Comparison of ENCODE assay signal across 8 cellular contexts in genomic region chr1:34786521-34787325, GRCh38. TPM values are rescaled to one million over a fixed set of nuclear protein-coding genes. Genes with fewer than 3 reads are reported as not detected.
DNase-seq lines count a peak whose midpoint lies in the region; ATAC-seq and TF ChIP-seq lines count a peak whose summit lies in the region.

No MANE protein-coding gene starts in this region.

- TF ChIP-seq CTCF in fibroblast of villous mesenchyme (IDR thresholded peaks at IDR 0.05; ENCODE audit: insufficient read depth, low read depth, low read length): peak; percentile 79

- H3K4me3 ChIP-seq in MG63: no peak overlapping the region
- H3K4me3 ChIP-seq in fibroblast of villous mesenchyme (ENCODE audit: low read depth, low read length): no peak overlapping the region

- DNase-seq in GM03348 (ENCODE audit: low spot score): peak; percentile 91
- peak; percentile 42 for DNase-seq in MG63
- DNase-seq in RPMI7951 (ENCODE audit: low read depth): peak; percentile 62
- peak; percentile 66 for DNase-seq in fibroblast of villous mesenchyme (ENCODE audit: low read depth)
- DNase-seq in nucleus accumbens (lab: John Stamatoyannopoulos, UW): peak in 53 of 56 donors; percentile 3 to 89 (median 60)
- peak; percentile 93 for DNase-seq in superior temporal gyrus (ENCODE audit: extremely low spot score)

- no peaks in the 10 kb centered on the region for H3K36me3 Mint-ChIP-seq in activated T-helper 17 cell treated with anti-CD3 and anti-CD28 coated beads, Interleukin-2, amount 50 U/mL, for 72 hours (ENCODE audit: low read depth)

- H3K36me3 ChIP-seq in MG63: no peaks in the 10 kb centered on the region

- no peaks in the 10 kb centered on the region for H3K9me3 Mint-ChIP-seq in activated T-helper 17 cell treated with anti-CD3 and anti-CD28 coated beads, Interleukin-2, amount 50 U/mL, for 72 hours

- no peak overlapping the region for H3K27ac Mint-ChIP-seq in activated T-helper 17 cell treated with anti-CD3 and anti-CD28 coated beads, Interleukin-2, amount 50 U/mL, for 72 hours

- H3K4me1 Mint-ChIP-seq in activated T-helper 17 cell treated with anti-CD3 and anti-CD28 coated beads, Interleukin-2, amount 50 U/mL, for 72 hours: peaks cover 11% of the 10 kb centered on the region

- H3K27me3 ChIP-seq in MG63: peaks cover 4% of the 10 kb centered on the region

- ATAC-seq in activated T-helper 17 cell treated with anti-CD3 and anti-CD28 coated beads, Interleukin-2, amount 50 U/mL, for 72 hours (replicated peaks): peak; percentile 86
- ATAC-seq in GM19467 (IDR thresholded peaks at IDR 0.05; ENCODE audit: unreplicated experiment): no peak

- no peak overlapping the region for H3K4me3 Mint-ChIP-seq in activated T-helper 17 cell treated with anti-CD3 and anti-CD28 coated beads, Interleukin-2, amount 50 U/mL, for 72 hours

- H3K9me3 ChIP-seq in MG63: no peaks in the 10 kb centered on the region

- H3K27me3 Mint-ChIP-seq in activated T-helper 17 cell treated with anti-CD3 and anti-CD28 coated beads, Interleukin-2, amount 50 U/mL, for 72 hours: peaks cover 47% of the 10 kb centered on the region

RNA-seq across cellular contexts. Expression of gene GJB3, which starts 5.7 kb away (rescaled TPM):
- total RNA-seq in MG63 (2014; rRNA removed; shearing (Covaris generic); ENCODE audit: low replicate concordance): not detected in 2 replicates
- total RNA-seq in RPMI7951 (2014; rRNA removed; shearing (Covaris generic)): not detected in 2 replicates
- not detected for total RNA-seq in activated T-helper 17 cell treated with anti-CD3 and anti-CD28 coated beads, Interleukin-2, amount 50 U/mL, for 72 hours
- total RNA-seq in fibroblast of villous mesenchyme: not detected in 2 replicates

RNA-seq across cellular contexts. Expression of gene GJA4, which starts 6.1 kb away (rescaled TPM):
- not detected in 2 replicates for total RNA-seq in MG63 (2014; rRNA removed; shearing (Covaris generic); ENCODE audit: low replicate concordance)
- total RNA-seq in RPMI7951 (2014; rRNA removed; shearing (Covaris generic)): not detected in 2 replicates
- total RNA-seq in activated T-helper 17 cell treated with anti-CD3 and anti-CD28 coated beads, Interleukin-2, amount 50 U/mL, for 72 hours: not detected
- not detected in 2 replicates for total RNA-seq in fibroblast of villous mesenchyme

RNA-seq across cellular contexts. Expression of gene GJB4, which starts 27.2 kb away (rescaled TPM):
- not detected in 2 replicates for total RNA-seq in MG63 (2014; rRNA removed; shearing (Covaris generic); ENCODE audit: low replicate concordance)
- total RNA-seq in RPMI7951 (2014; rRNA removed; shearing (Covaris generic)): not detected in 2 replicates
- total RNA-seq in activated T-helper 17 cell treated with anti-CD3 and anti-CD28 coated beads, Interleukin-2, amount 50 U/mL, for 72 hours: not detected
- not detected in 2 replicates for total RNA-seq in fibroblast of villous mesenchyme

RNA-seq across cellular contexts. Expression of gene GJB5, which starts 31.9 kb away (rescaled TPM):
- total RNA-seq in MG63 (2014; rRNA removed; shearing (Covaris generic); ENCODE audit: low replicate concordance): not detected in 2 replicates
- not detected in 2 replicates for total RNA-seq in RPMI7951 (2014; rRNA removed; shearing (Covaris generic))
- not detected for total RNA-seq in activated T-helper 17 cell treated with anti-CD3 and anti-CD28 coated beads, Interleukin-2, amount 50 U/mL, for 72 hours
- total RNA-seq in fibroblast of villous mesenchyme: not detected in 2 replicates

Comparison
In these comparisons a context has a peak if more than half of its experiments do, and no peak if none do; other contexts are left out.
1. DNase-seq: peak in every context shown above with its lines; median percentile 93 in superior temporal gyrus; 91 in GM03348; 66 in fibroblast of villous mesenchyme; 62 in RPMI7951; 60 in nucleus accumbens; 42 in MG63.